19 cellular contexts compared by ENCODE assay signal in genomic region chr6:41954668-41955067, GRCh38. TPM values are rescaled to one million over a fixed set of nuclear protein-coding genes. Genes with fewer than 3 reads are reported as not detected.
DNase-seq lines count a peak whose midpoint lies in the region; ATAC-seq and TF ChIP-seq lines count a peak whose summit lies in the region.
"Had no signal": no experiment of that assay in that cellular context is flagged by ENCODE, and none has a peak within 500 bp of the region (broad histone marks: within the 10 kb centered on the region; RNA-seq: fewer than 3 reads in every experiment).

No MANE protein-coding gene starts in this region.

- POLR2A ChIA-PET in CD8-positive, alpha-beta memory T cell (lab: Charles Lee), result no interaction called here

- H3K27ac ChIP-seq in CD8-positive, alpha-beta memory T cell (ENCODE audit: low read depth, low read length), result no peak overlapping the region
- H3K27ac ChIP-seq: KMS-11, SJCRH30 had no signal

- peaks cover 15% of the 10 kb centered on the region for H3K36me3 ChIP-seq in CD8-positive, alpha-beta memory T cell (ENCODE audit: insufficient read depth, low read length)
- H3K36me3 ChIP-seq: SJCRH30 had no signal

- H3K27me3 Mint-ChIP-seq in activated T-cell treated with anti-CD3 and anti-CD28 coated beads, Interleukin-2, amount 50 U/mL, for 72 hours (ENCODE audit: low read depth), result no peaks in the 10 kb centered on the region
- H3K27me3 Mint-ChIP-seq in CD8-positive, alpha-beta memory T cell, result peaks cover 0 to 3% of the 10 kb centered on the region in 2 donors
- no peaks in the 10 kb centered on the region for H3K27me3 Mint-ChIP-seq in activated naive CD8-positive, alpha-beta T cell treated with anti-CD3 and anti-CD28 coated beads for 36 hours
- no peaks in the 10 kb centered on the region for H3K27me3 Mint-ChIP-seq in natural killer cell (ENCODE audit: low read depth in 2 of 2)

- H3K9me3 ChIP-seq in CD8-positive, alpha-beta memory T cell (ENCODE audit: low read length), result no peaks in the 10 kb centered on the region
- H3K9me3 ChIP-seq: A549, SJCRH30 had no signal

- H3K27ac Mint-ChIP-seq in activated T-cell treated with anti-CD3 and anti-CD28 coated beads, Interleukin-2, amount 50 U/mL, for 72 hours, result peak overlapping the region; percentile 90
- peak overlapping the region in 6 of 8 donors; percentile 4 to 81 (median 48) for H3K27ac Mint-ChIP-seq in CD8-positive, alpha-beta memory T cell
- H3K27ac Mint-ChIP-seq in activated naive CD8-positive, alpha-beta T cell treated with anti-CD3 and anti-CD28 coated beads for 36 hours, result peak overlapping the region; percentile 59
- peak overlapping the region; percentile 50 to 71 for H3K27ac Mint-ChIP-seq in natural killer cell
- H3K27ac Mint-ChIP-seq: HFFc6 had no signal

- H3K4me1 Mint-ChIP-seq in activated T-cell treated with anti-CD3 and anti-CD28 coated beads, Interleukin-2, amount 50 U/mL, for 72 hours (ENCODE audit: low read depth), result peaks cover 67% of the 10 kb centered on the region
- H3K4me1 Mint-ChIP-seq in CD8-positive, alpha-beta memory T cell, result peaks cover 52 to 72% (median 71%) of the 10 kb centered on the region in 3 donors
- peaks cover 53% of the 10 kb centered on the region for H3K4me1 Mint-ChIP-seq in activated naive CD8-positive, alpha-beta T cell treated with anti-CD3 and anti-CD28 coated beads for 36 hours
- peaks cover 48 to 67% of the 10 kb centered on the region in 2 donors for H3K4me1 Mint-ChIP-seq in natural killer cell

- TF ChIP-seq CTCF in natural killer cell (IDR thresholded peaks at IDR 0.05), result no peak

- H3K36me3 Mint-ChIP-seq in activated T-cell treated with anti-CD3 and anti-CD28 coated beads, Interleukin-2, amount 50 U/mL, for 72 hours (ENCODE audit: insufficient read depth in 2 of 2), result peaks cover 3 to 12% of the 10 kb centered on the region in 2 donors
- peaks cover 0 to 55% (median 18%) of the 10 kb centered on the region in 3 donors for H3K36me3 Mint-ChIP-seq in CD8-positive, alpha-beta memory T cell
- H3K36me3 Mint-ChIP-seq in activated naive CD8-positive, alpha-beta T cell treated with anti-CD3 and anti-CD28 coated beads for 36 hours, result peaks cover 33% of the 10 kb centered on the region
- H3K36me3 Mint-ChIP-seq in natural killer cell, result no peaks in the 10 kb centered on the region

- no peak for DNase-seq in activated T-cell treated with anti-CD3 and anti-CD28 coated beads, Interleukin-2, amount 50 U/mL, for 72 hours
- DNase-seq in activated T-cell treated with anti-CD3 and anti-CD28 coated beads, Interleukin-2, amount 50 U/mL, for 1 hour, result no peak
- DNase-seq in CD8-positive, alpha-beta memory T cell, result no peak
- DNase-seq in activated naive CD8-positive, alpha-beta T cell treated with anti-CD3 and anti-CD28 coated beads for 36 hours, result no peak
- DNase-seq in natural killer cell, result no peak
- no peak for DNase-seq in NCI-H774 (lab: John Stamatoyannopoulos, UW)
- no peak for DNase-seq in activated CD4-positive, alpha-beta T cell treated with anti-CD3 and anti-CD28 coated beads, Interleukin-2, amount 50 U/mL, for 48 hours
- DNase-seq: DMS79, H7, HFFc6, NCI-H1417, NCI-H187, NCI-H2227 treated with DMSO at 0.1 percent for 48 hours, NCI-H524, SJCRH30 had no signal

- no peak for ATAC-seq in activated T-cell treated with anti-CD3 and anti-CD28 coated beads, Interleukin-2, amount 50 U/mL, for 72 hours (replicated peaks in 1 of 2)
- ATAC-seq in natural killer cell, result no peak
- ATAC-seq in GM18909 (IDR thresholded peaks at IDR 0.05; ENCODE audit: poor library complexity, unreplicated experiment), result no peak
- ATAC-seq: PC-3 had no signal

- H3K4me3 ChIP-seq in CD8-positive, alpha-beta memory T cell (ENCODE audit: low read length), result no peak overlapping the region
- H3K4me3 ChIP-seq: A549, SJCRH30 had no signal

- H3K4me3 Mint-ChIP-seq in activated T-cell treated with anti-CD3 and anti-CD28 coated beads, Interleukin-2, amount 50 U/mL, for 72 hours, result peak overlapping the region; percentile 19 to 38
- peak overlapping the region in 1 of 7 donors; percentile 17 for H3K4me3 Mint-ChIP-seq in CD8-positive, alpha-beta memory T cell
- H3K4me3 Mint-ChIP-seq in activated naive CD8-positive, alpha-beta T cell treated with anti-CD3 and anti-CD28 coated beads for 36 hours, result no peak overlapping the region
- H3K4me3 Mint-ChIP-seq in natural killer cell, result no peak overlapping the region
- H3K4me3 Mint-ChIP-seq: HFFc6 had no signal

- CTCF ChIA-PET in CD8-positive, alpha-beta memory T cell (lab: Charles Lee), result no interaction called here

- H3K27me3 ChIP-seq in CD8-positive, alpha-beta memory T cell (ENCODE audit: insufficient read depth, low read length, poor library complexity, severe bottlenecking), result no peaks in the 10 kb centered on the region
- H3K27me3 ChIP-seq: SJCRH30 had no signal

- H3K4me1 ChIP-seq in CD8-positive, alpha-beta memory T cell (ENCODE audit: insufficient read depth, low read length), result peaks cover 39% of the 10 kb centered on the region
- H3K4me1 ChIP-seq: SJCRH30 had no signal

- peaks cover 3 to 9% of the 10 kb centered on the region in 2 donors for H3K9me3 Mint-ChIP-seq in activated T-cell treated with anti-CD3 and anti-CD28 coated beads, Interleukin-2, amount 50 U/mL, for 72 hours
- no peaks in the 10 kb centered on the region for H3K9me3 Mint-ChIP-seq in CD8-positive, alpha-beta memory T cell
- peaks cover 8% of the 10 kb centered on the region for H3K9me3 Mint-ChIP-seq in activated naive CD8-positive, alpha-beta T cell treated with anti-CD3 and anti-CD28 coated beads for 36 hours
- H3K9me3 Mint-ChIP-seq in natural killer cell, result no peaks in the 10 kb centered on the region
- H3K9me3 Mint-ChIP-seq: HFFc6 had no signal

- intact Hi-C loops in natural killer cell (cut with micrococcal nuclease), result no loop called here

RNA-seq across cellular contexts. Expression of gene CCND3, which starts 13.1 kb away (rescaled TPM):
- total RNA-seq in activated T-cell treated with anti-CD3 and anti-CD28 coated beads, Interleukin-2, amount 50 U/mL, for 72 hours, result 100 to 1,000 TPM; 256 to 259 TPM
- 100 to 1,000 TPM; 283 to 287 TPM for total RNA-seq in CD8-positive, alpha-beta memory T cell
- polyA plus RNA-seq in CD8-positive, alpha-beta memory T cell, result 648 TPM
- 100 to 1,000 TPM; 396 to 403 TPM for total RNA-seq in activated naive CD8-positive, alpha-beta T cell treated with anti-CD3 and anti-CD28 coated beads for 36 hours
- 100 to 1,000 TPM; 409 to 438 (median 438) TPM for total RNA-seq in natural killer cell

RNA-seq across cellular contexts. Expression of gene BYSL, which starts 33.4 kb away (rescaled TPM):
- total RNA-seq in activated T-cell treated with anti-CD3 and anti-CD28 coated beads, Interleukin-2, amount 50 U/mL, for 72 hours, result 10 to 100 TPM; 30.4 to 38.1 TPM
- total RNA-seq in CD8-positive, alpha-beta memory T cell, result 10 to 100 TPM; 80.5 to 84.4 TPM
- polyA plus RNA-seq in CD8-positive, alpha-beta memory T cell, result 5.9 TPM
- 10 to 100 TPM; 75.7 to 79.1 TPM for total RNA-seq in activated naive CD8-positive, alpha-beta T cell treated with anti-CD3 and anti-CD28 coated beads for 36 hours
- total RNA-seq in natural killer cell, result 10 to 100 TPM in 1 of 3 donors, 1 to 10 TPM in 2; 5.4 to 11.6 (median 5.7) TPM

RNA-seq across cellular contexts. Expression of gene MED20, which starts 33.7 kb away (rescaled TPM):
- total RNA-seq in activated T-cell treated with anti-CD3 and anti-CD28 coated beads, Interleukin-2, amount 50 U/mL, for 72 hours, result 10 to 100 TPM; 24.9 to 34.6 TPM
- total RNA-seq in CD8-positive, alpha-beta memory T cell, result 10 to 100 TPM; 18.1 to 21.1 TPM
- polyA plus RNA-seq in CD8-positive, alpha-beta memory T cell, result 5.3 TPM
- 10 to 100 TPM; 19.8 to 22.3 TPM for total RNA-seq in activated naive CD8-positive, alpha-beta T cell treated with anti-CD3 and anti-CD28 coated beads for 36 hours
- total RNA-seq in natural killer cell, result 10 to 100 TPM in 2 of 3 donors, 1 to 10 TPM in 1; 6.4 to 15.2 (median 15.0) TPM

RNA-seq across cellular contexts. Expression of gene USP49, which starts 59.5 kb away (rescaled TPM):
- 10 to 100 TPM; 13.3 to 14.8 TPM for total RNA-seq in activated T-cell treated with anti-CD3 and anti-CD28 coated beads, Interleukin-2, amount 50 U/mL, for 72 hours
- total RNA-seq in CD8-positive, alpha-beta memory T cell, result 1 to 10 TPM; 5.0 to 5.2 TPM
- 0.59 TPM for polyA plus RNA-seq in CD8-positive, alpha-beta memory T cell
- total RNA-seq in activated naive CD8-positive, alpha-beta T cell treated with anti-CD3 and anti-CD28 coated beads for 36 hours, result 1 to 10 TPM; 4.4 to 4.5 TPM
- total RNA-seq in natural killer cell, result 10 to 100 TPM in 2 of 3 donors, 1 to 10 TPM in 1; 6.4 to 15.1 (median 11.5) TPM

Comparison
In these comparisons a context has a peak if more than half of its experiments do, and no peak if none do; other contexts are left out.
1. H3K4me3 Mint-ChIP-seq: peak in activated T-cell treated with anti-CD3 and anti-CD28 coated beads, Interleukin-2, amount 50 U/mL, for 72 hours (2 of 2); none in activated naive CD8-positive, alpha-beta T cell treated with anti-CD3 and anti-CD28 coated beads for 36 hours (single experiment) and natural killer cell (single experiment).
2. Peak in every context shown above with its lines, with median percentiles within 50 percentile points of each other: H3K27ac Mint-ChIP-seq.